Comparison of ENCODE assay signal across 1 cellular context in the genomic region with DNA sequence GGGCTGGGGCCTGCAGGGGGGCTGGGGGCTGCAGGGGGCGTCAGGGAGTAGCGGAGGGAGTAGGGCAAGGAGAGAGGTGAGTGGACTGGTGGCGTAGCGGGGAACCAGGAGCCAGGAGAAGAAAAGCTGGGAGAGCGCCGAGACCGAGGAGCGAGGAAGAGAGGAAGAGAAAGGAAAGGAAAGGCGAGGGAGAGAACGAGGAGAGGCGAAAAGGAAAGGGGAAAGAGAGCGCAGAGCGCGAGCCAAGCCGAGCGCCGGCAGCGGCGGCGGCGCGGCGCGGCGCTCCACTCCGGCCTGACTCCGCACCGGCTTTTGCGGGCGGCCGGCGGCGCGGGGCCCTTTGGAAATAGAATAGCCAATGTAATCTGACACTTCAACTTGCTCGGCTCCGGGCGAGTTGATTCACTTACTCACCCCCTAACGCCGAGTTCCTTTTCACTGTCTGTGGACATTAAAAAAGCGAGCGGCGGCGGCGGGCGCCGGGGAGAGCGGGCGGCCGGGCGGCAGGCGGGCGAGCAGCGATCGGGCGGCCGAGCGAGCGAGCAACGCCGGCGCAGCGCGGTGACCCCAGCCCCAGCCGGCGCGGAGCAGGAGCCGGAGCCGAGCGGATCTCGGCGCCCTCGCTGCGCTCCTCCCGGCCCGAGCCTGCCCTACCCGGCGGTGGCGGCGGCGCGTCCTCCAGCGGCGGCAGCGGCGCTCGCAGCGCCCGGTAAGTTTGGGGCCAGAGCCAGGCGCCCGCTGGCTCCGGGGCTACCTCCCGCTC.
TF ChIP-seq lines count a peak whose summit lies in the region.

A gene with protein sequence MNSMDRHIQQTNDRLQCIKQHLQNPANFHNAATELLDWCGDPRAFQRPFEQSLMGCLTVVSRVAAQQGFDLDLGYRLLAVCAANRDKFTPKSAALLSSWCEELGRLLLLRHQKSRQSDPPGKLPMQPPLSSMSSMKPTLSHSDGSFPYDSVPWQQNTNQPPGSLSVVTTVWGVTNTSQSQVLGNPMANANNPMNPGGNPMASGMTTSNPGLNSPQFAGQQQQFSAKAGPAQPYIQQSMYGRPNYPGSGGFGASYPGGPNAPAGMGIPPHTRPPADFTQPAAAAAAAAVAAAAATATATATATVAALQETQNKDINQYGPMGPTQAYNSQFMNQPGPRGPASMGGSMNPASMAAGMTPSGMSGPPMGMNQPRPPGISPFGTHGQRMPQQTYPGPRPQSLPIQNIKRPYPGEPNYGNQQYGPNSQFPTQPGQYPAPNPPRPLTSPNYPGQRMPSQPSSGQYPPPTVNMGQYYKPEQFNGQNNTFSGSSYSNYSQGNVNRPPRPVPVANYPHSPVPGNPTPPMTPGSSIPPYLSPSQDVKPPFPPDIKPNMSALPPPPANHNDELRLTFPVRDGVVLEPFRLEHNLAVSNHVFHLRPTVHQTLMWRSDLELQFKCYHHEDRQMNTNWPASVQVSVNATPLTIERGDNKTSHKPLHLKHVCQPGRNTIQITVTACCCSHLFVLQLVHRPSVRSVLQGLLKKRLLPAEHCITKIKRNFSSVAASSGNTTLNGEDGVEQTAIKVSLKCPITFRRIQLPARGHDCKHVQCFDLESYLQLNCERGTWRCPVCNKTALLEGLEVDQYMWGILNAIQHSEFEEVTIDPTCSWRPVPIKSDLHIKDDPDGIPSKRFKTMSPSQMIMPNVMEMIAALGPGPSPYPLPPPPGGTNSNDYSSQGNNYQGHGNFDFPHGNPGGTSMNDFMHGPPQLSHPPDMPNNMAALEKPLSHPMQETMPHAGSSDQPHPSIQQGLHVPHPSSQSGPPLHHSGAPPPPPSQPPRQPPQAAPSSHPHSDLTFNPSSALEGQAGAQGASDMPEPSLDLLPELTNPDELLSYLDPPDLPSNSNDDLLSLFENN (plus strand): TSS at position 405 of the 763 bp plus-strand sequence. CDS start 132,667 bp downstream, outside the sequence.

TF ChIP-seq in K562, 482 proteins besides CTCF, POLR2A, EP300 and RAD21 (continued from another document and continues in another):
- TF ChIP-seq HNRNPLL (IDR thresholded peaks at IDR 0.05; ENCODE audit: low read depth, low read length, poor library complexity, severe bottlenecking) (peak; percentile 74), PHF20 (IDR thresholded peaks at IDR 0.05; ENCODE audit: partially characterized antibody) (peak; percentile 50), ZNF384 (IDR thresholded peaks at IDR 0.05; ENCODE audit: low read depth, low read length) (peak; percentile 11; the same call in 1 of the 2 replicates), ASH1L (IDR thresholded peaks at IDR 0.05; ENCODE audit: borderline replicate concordance, low read depth, partially characterized antibody) (no peak), SMC3 (conservative IDR thresholded peaks at IDR 0.05; ENCODE audit: insufficient read depth, low read depth, low read length) (peak; percentile 40; the same call in 1 of the 2 replicates), NFIX (CRISPR knock-in tag; IDR thresholded peaks at IDR 0.05; ENCODE audit: low read depth) (no peak), SMAD3 (CRISPR knock-in tag; conservative IDR thresholded peaks at IDR 0.05) (no peak), ZNF263 (CRISPR knock-in tag; IDR thresholded peaks at IDR 0.05; ENCODE audit: borderline replicate concordance) (peak; percentile 20; the same call in 1 of the 2 replicates), SRF (CRISPR knock-in tag; IDR thresholded peaks at IDR 0.05) (no peak), ZSCAN32 (CRISPR knock-in tag; IDR thresholded peaks at IDR 0.05) (no peak), NCOA2 (IDR thresholded peaks at IDR 0.05; ENCODE audit: partially characterized antibody in 2 of 2) (no peak), CEBPG (CRISPR knock-in tag; IDR thresholded peaks at IDR 0.05) (no peak), CEBPG (tag; conservative IDR thresholded peaks at IDR 0.05 in 1 of 2, IDR thresholded peaks at IDR 0.05 in 1 of 2) (peak in 1 of 2 experiments; percentile 28; a peak in 1 of 4 replicates), PTRF (tag; IDR thresholded peaks at IDR 0.05) (no peak), SREBF2 (CRISPR knock-in tag; IDR thresholded peaks at IDR 0.05) (no peak), CHD1 (IDR thresholded peaks at IDR 0.05; ENCODE audit: low read length) (no peak), PHF8 (IDR thresholded peaks at IDR 0.05; ENCODE audit: borderline replicate concordance, low read length) (peak; percentile 50; the same call in 1 of the 2 replicates), ZNF354B (CRISPR knock-in tag; IDR thresholded peaks at IDR 0.05) (no peak)
- TF ChIP-seq, protein P1, sequence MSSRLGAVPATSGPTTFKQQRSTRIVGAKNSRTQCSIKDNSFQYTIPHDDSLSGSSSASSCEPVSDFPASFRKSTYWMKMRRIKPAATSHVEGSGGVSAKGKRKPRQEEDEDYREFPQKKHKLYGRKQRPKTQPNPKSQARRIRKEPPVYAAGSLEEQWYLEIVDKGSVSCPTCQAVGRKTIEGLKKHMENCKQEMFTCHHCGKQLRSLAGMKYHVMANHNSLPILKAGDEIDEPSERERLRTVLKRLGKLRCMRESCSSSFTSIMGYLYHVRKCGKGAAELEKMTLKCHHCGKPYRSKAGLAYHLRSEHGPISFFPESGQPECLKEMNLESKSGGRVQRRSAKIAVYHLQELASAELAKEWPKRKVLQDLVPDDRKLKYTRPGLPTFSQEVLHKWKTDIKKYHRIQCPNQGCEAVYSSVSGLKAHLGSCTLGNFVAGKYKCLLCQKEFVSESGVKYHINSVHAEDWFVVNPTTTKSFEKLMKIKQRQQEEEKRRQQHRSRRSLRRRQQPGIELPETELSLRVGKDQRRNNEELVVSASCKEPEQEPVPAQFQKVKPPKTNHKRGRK (tag; IDR thresholded peaks at IDR 0.05): peak; percentile 95
- TF ChIP-seq, protein P2, sequence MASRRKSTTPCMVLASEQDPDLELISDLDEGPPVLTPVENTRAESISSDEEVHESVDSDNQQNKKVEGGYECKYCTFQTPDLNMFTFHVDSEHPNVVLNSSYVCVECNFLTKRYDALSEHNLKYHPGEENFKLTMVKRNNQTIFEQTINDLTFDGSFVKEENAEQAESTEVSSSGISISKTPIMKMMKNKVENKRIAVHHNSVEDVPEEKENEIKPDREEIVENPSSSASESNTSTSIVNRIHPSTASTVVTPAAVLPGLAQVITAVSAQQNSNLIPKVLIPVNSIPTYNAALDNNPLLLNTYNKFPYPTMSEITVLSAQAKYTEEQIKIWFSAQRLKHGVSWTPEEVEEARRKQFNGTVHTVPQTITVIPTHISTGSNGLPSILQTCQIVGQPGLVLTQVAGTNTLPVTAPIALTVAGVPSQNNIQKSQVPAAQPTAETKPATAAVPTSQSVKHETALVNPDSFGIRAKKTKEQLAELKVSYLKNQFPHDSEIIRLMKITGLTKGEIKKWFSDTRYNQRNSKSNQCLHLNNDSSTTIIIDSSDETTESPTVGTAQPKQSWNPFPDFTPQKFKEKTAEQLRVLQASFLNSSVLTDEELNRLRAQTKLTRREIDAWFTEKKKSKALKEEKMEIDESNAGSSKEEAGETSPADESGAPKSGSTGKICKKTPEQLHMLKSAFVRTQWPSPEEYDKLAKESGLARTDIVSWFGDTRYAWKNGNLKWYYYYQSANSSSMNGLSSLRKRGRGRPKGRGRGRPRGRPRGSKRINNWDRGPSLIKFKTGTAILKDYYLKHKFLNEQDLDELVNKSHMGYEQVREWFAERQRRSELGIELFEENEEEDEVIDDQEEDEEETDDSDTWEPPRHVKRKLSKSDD (conservative IDR thresholded peaks at IDR 0.05; ENCODE audit: low read length): 0 out of 2 replicates have a peak, but pooled peaks have one; percentile 33
- TF ChIP-seq, protein P3, sequence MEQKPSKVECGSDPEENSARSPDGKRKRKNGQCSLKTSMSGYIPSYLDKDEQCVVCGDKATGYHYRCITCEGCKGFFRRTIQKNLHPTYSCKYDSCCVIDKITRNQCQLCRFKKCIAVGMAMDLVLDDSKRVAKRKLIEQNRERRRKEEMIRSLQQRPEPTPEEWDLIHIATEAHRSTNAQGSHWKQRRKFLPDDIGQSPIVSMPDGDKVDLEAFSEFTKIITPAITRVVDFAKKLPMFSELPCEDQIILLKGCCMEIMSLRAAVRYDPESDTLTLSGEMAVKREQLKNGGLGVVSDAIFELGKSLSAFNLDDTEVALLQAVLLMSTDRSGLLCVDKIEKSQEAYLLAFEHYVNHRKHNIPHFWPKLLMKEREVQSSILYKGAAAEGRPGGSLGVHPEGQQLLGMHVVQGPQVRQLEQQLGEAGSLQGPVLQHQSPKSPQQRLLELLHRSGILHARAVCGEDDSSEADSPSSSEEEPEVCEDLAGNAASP (IDR thresholded peaks at IDR 0.05): no peak
- TF ChIP-seq, protein P4, sequence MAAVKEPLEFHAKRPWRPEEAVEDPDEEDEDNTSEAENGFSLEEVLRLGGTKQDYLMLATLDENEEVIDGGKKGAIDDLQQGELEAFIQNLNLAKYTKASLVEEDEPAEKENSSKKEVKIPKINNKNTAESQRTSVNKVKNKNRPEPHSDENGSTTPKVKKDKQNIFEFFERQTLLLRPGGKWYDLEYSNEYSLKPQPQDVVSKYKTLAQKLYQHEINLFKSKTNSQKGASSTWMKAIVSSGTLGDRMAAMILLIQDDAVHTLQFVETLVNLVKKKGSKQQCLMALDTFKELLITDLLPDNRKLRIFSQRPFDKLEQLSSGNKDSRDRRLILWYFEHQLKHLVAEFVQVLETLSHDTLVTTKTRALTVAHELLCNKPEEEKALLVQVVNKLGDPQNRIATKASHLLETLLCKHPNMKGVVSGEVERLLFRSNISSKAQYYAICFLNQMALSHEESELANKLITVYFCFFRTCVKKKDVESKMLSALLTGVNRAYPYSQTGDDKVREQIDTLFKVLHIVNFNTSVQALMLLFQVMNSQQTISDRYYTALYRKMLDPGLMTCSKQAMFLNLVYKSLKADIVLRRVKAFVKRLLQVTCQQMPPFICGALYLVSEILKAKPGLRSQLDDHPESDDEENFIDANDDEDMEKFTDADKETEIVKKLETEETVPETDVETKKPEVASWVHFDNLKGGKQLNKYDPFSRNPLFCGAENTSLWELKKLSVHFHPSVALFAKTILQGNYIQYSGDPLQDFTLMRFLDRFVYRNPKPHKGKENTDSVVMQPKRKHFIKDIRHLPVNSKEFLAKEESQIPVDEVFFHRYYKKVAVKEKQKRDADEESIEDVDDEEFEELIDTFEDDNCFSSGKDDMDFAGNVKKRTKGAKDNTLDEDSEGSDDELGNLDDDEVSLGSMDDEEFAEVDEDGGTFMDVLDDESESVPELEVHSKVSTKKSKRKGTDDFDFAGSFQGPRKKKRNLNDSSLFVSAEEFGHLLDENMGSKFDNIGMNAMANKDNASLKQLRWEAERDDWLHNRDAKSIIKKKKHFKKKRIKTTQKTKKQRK (IDR thresholded peaks at IDR 0.05; ENCODE audit: borderline replicate concordance, low read depth, low read length): no peak
- TF ChIP-seq, protein P5, sequence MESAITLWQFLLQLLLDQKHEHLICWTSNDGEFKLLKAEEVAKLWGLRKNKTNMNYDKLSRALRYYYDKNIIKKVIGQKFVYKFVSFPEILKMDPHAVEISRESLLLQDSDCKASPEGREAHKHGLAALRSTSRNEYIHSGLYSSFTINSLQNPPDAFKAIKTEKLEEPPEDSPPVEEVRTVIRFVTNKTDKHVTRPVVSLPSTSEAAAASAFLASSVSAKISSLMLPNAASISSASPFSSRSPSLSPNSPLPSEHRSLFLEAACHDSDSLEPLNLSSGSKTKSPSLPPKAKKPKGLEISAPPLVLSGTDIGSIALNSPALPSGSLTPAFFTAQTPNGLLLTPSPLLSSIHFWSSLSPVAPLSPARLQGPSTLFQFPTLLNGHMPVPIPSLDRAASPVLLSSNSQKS (CRISPR knock-in tag; IDR thresholded peaks at IDR 0.05): no peak
- TF ChIP-seq, protein P6, sequence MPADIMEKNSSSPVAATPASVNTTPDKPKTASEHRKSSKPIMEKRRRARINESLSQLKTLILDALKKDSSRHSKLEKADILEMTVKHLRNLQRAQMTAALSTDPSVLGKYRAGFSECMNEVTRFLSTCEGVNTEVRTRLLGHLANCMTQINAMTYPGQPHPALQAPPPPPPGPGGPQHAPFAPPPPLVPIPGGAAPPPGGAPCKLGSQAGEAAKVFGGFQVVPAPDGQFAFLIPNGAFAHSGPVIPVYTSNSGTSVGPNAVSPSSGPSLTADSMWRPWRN (IDR thresholded peaks at IDR 0.05; ENCODE audit: low read depth): no peak
- TF ChIP-seq, protein P7, sequence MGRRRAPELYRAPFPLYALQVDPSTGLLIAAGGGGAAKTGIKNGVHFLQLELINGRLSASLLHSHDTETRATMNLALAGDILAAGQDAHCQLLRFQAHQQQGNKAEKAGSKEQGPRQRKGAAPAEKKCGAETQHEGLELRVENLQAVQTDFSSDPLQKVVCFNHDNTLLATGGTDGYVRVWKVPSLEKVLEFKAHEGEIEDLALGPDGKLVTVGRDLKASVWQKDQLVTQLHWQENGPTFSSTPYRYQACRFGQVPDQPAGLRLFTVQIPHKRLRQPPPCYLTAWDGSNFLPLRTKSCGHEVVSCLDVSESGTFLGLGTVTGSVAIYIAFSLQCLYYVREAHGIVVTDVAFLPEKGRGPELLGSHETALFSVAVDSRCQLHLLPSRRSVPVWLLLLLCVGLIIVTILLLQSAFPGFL (CRISPR knock-in tag; IDR thresholded peaks at IDR 0.05): no peak
- TF ChIP-seq, protein P8, sequence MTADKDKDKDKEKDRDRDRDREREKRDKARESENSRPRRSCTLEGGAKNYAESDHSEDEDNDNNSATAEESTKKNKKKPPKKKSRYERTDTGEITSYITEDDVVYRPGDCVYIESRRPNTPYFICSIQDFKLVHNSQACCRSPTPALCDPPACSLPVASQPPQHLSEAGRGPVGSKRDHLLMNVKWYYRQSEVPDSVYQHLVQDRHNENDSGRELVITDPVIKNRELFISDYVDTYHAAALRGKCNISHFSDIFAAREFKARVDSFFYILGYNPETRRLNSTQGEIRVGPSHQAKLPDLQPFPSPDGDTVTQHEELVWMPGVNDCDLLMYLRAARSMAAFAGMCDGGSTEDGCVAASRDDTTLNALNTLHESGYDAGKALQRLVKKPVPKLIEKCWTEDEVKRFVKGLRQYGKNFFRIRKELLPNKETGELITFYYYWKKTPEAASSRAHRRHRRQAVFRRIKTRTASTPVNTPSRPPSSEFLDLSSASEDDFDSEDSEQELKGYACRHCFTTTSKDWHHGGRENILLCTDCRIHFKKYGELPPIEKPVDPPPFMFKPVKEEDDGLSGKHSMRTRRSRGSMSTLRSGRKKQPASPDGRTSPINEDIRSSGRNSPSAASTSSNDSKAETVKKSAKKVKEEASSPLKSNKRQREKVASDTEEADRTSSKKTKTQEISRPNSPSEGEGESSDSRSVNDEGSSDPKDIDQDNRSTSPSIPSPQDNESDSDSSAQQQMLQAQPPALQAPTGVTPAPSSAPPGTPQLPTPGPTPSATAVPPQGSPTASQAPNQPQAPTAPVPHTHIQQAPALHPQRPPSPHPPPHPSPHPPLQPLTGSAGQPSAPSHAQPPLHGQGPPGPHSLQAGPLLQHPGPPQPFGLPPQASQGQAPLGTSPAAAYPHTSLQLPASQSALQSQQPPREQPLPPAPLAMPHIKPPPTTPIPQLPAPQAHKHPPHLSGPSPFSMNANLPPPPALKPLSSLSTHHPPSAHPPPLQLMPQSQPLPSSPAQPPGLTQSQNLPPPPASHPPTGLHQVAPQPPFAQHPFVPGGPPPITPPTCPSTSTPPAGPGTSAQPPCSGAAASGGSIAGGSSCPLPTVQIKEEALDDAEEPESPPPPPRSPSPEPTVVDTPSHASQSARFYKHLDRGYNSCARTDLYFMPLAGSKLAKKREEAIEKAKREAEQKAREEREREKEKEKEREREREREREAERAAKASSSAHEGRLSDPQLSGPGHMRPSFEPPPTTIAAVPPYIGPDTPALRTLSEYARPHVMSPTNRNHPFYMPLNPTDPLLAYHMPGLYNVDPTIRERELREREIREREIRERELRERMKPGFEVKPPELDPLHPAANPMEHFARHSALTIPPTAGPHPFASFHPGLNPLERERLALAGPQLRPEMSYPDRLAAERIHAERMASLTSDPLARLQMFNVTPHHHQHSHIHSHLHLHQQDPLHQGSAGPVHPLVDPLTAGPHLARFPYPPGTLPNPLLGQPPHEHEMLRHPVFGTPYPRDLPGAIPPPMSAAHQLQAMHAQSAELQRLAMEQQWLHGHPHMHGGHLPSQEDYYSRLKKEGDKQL (CRISPR knock-in tag; IDR thresholded peaks at IDR 0.05; ENCODE audit: borderline replicate concordance): no peak
